Comparison of ENCODE assay signal across 17 cellular contexts in genomic region chr22:38098410-38099249, GRCh38. TPM values are rescaled to one million over a fixed set of nuclear protein-coding genes. Genes with fewer than 3 reads are reported as not detected.
DNase-seq lines count a peak whose midpoint lies in the region; ATAC-seq and TF ChIP-seq lines count a peak whose summit lies in the region.
"Had no signal": no experiment of that assay in that cellular context is flagged by ENCODE, and none has a peak within 500 bp of the region (broad histone marks: within the 10 kb centered on the region; RNA-seq: fewer than 3 reads in every experiment).

No MANE protein-coding gene starts in this region.

- H3K23ac ChIP-seq in trophoblast cell (ENCODE audit: low read length) = no peak overlapping the region

- no peak overlapping the region for H2AFZ ChIP-seq in trophoblast cell (ENCODE audit: insufficient read depth, low read length, poor library complexity)

- ATAC-seq in RWPE2 (ENCODE audit: low read depth) = no peak
- ATAC-seq in activated T-helper 17 cell treated with anti-CD3 and anti-CD28 coated beads, Interleukin-2, amount 50 U/mL, for 72 hours (replicated peaks) = no peak
- ATAC-seq in naive thymus-derived CD8-positive, alpha-beta T cell = no peak
- ATAC-seq: activated CD8-positive, alpha-beta memory T cell treated with anti-CD3 and anti-CD28 coated beads, Interleukin-2, amount 10 ng/mL, durations not matched to agents 7 days and 5 days; activated naive CD4-positive, alpha-beta T cell treated with anti-CD3 and anti-CD28 coated beads, Interleukin-2, amount 50 U/mL, for 72 hours had no signal

- H3K4me3 Mint-ChIP-seq in glutamatergic neuron (ENCODE audit: unreplicated experiment) = peak overlapping the region; percentile 71
- no peak overlapping the region for H3K4me3 Mint-ChIP-seq in activated T-helper 17 cell treated with anti-CD3 and anti-CD28 coated beads, Interleukin-2, amount 50 U/mL, for 72 hours
- no peak overlapping the region for H3K4me3 Mint-ChIP-seq in naive thymus-derived CD8-positive, alpha-beta T cell
- H3K4me3 Mint-ChIP-seq: activated CD8-positive, alpha-beta memory T cell treated with anti-CD3 and anti-CD28 coated beads, Interleukin-2, amount 10 ng/mL, durations not matched to agents 7 days and 5 days; dendritic cell treated with granulocyte-macrophage colony-stimulating factor and Interleukin-4, amounts not matched to agents 40 ng/mL and 50 ng/mL, for 4 days had no signal

- H4K91ac ChIP-seq in trophoblast cell (ENCODE audit: low read depth, low read length) = no peak overlapping the region

- H3K36me3 Mint-ChIP-seq in glutamatergic neuron (ENCODE audit: unreplicated experiment) = peaks cover 5% of the 10 kb centered on the region
- no peaks in the 10 kb centered on the region for H3K36me3 Mint-ChIP-seq in activated T-helper 17 cell treated with anti-CD3 and anti-CD28 coated beads, Interleukin-2, amount 50 U/mL, for 72 hours (ENCODE audit: low read depth)
- H3K36me3 Mint-ChIP-seq in naive thymus-derived CD8-positive, alpha-beta T cell = peaks cover 0 to 11% (median 6%) of the 10 kb centered on the region in 3 donors
- H3K36me3 Mint-ChIP-seq: activated CD8-positive, alpha-beta memory T cell treated with anti-CD3 and anti-CD28 coated beads, Interleukin-2, amount 10 ng/mL, durations not matched to agents 7 days and 5 days; activated naive CD4-positive, alpha-beta T cell treated with anti-CD3 and anti-CD28 coated beads, Interleukin-2, amount 50 U/mL, for 72 hours had no signal

- H2BK5ac ChIP-seq in trophoblast cell (ENCODE audit: low read depth, low read length, poor library complexity) = no peak overlapping the region

- H3K14ac ChIP-seq in trophoblast cell (ENCODE audit: low read length) = peak overlapping the region; percentile 12

- H3K27ac Mint-ChIP-seq in glutamatergic neuron (ENCODE audit: unreplicated experiment) = peak overlapping the region; percentile 79
- no peak overlapping the region for H3K27ac Mint-ChIP-seq in activated T-helper 17 cell treated with anti-CD3 and anti-CD28 coated beads, Interleukin-2, amount 50 U/mL, for 72 hours
- H3K27ac Mint-ChIP-seq in naive thymus-derived CD8-positive, alpha-beta T cell = no peak overlapping the region
- H3K27ac Mint-ChIP-seq: activated CD8-positive, alpha-beta memory T cell treated with anti-CD3 and anti-CD28 coated beads, Interleukin-2, amount 10 ng/mL, durations not matched to agents 7 days and 5 days; activated naive CD4-positive, alpha-beta T cell treated with anti-CD3 and anti-CD28 coated beads, Interleukin-2, amount 50 U/mL, for 72 hours; dendritic cell treated with granulocyte-macrophage colony-stimulating factor and Interleukin-4, amounts not matched to agents 40 ng/mL and 50 ng/mL, for 4 days had no signal

- H3K27ac ChIP-seq in RWPE2 (ENCODE audit: poor library complexity, severe bottlenecking) (no peak overlapping the region), trophoblast cell (ENCODE audit: low read depth, low read length) (no peak overlapping the region)
- H3K27ac ChIP-seq: C4-2B had no signal

- peaks cover 19% of the 10 kb centered on the region for H3K4me1 Mint-ChIP-seq in glutamatergic neuron (ENCODE audit: low read depth, unreplicated experiment)
- H3K4me1 Mint-ChIP-seq in activated T-helper 17 cell treated with anti-CD3 and anti-CD28 coated beads, Interleukin-2, amount 50 U/mL, for 72 hours = peaks cover 6% of the 10 kb centered on the region
- H3K4me1 Mint-ChIP-seq in naive thymus-derived CD8-positive, alpha-beta T cell = peaks cover 0 to 3% (median 1%) of the 10 kb centered on the region in 4 donors

- no peak overlapping the region for H4K8ac ChIP-seq in trophoblast cell (ENCODE audit: low read depth, low read length)

- no peak for TF ChIP-seq CTCF in RWPE2 (IDR thresholded peaks at IDR 0.05; ENCODE audit: poor library complexity, severe bottlenecking)
- no peak for TF ChIP-seq CTCF in glutamatergic neuron (IDR thresholded peaks at IDR 0.05; ENCODE audit: partially characterized antibody, unreplicated experiment)

- DNase-seq in EH (ENCODE audit: low read depth) = peak; percentile 76
- peak; percentile 44 for DNase-seq in RWPE2 (ENCODE audit: low spot score)
- no peak for DNase-seq in glutamatergic neuron
- no peak for DNase-seq in trophoblast cell
- DNase-seq in naive thymus-derived CD8-positive, alpha-beta T cell = no peak
- DNase-seq in LoVo (ENCODE audit: low spot score) = no peak
- DNase-seq in HK-2 (ENCODE audit: unreplicated experiment) = no peak
- DNase-seq: activated CD8-positive, alpha-beta memory T cell treated with anti-CD3 and anti-CD28 coated beads, Interleukin-2, amount 10 ng/mL, durations not matched to agents 7 days and 5 days; KBM-7; mammary epithelial cell; NCI-H146; stimulated activated naive CD8-positive, alpha-beta T cell treated with anti-CD3 and anti-CD28 coated beads, Interleukin-15, Interleukin-2, amounts not matched to agents 100 U/mL and 50 U/mL, for 24 hours had no signal

- H3K4me1 ChIP-seq in RWPE2 (ENCODE audit: insufficient read depth, poor library complexity, severe bottlenecking) = no peaks in the 10 kb centered on the region
- H3K4me1 ChIP-seq in trophoblast cell (ENCODE audit: control insufficient read depth in 1 of 2, insufficient read depth in 2 of 2, low read length in 2 of 2) = peaks cover 7 to 13% of the 10 kb centered on the region in 2 experiments

- no peak overlapping the region for H3K4me3 ChIP-seq in RWPE2 (ENCODE audit: severe bottlenecking)
- H3K4me3 ChIP-seq in trophoblast cell (ENCODE audit: low read depth, low read length) = no peak overlapping the region

- no peaks in the 10 kb centered on the region for H3K9me3 ChIP-seq in RWPE2 (ENCODE audit: severe bottlenecking)
- peaks cover 4% of the 10 kb centered on the region for H3K9me3 ChIP-seq in trophoblast cell (ENCODE audit: insufficient read depth, low read depth, low read length)

- no peak overlapping the region for H4K12ac ChIP-seq in trophoblast cell (ENCODE audit: low read depth, low read length)

- H3K4me2 ChIP-seq in trophoblast cell (ENCODE audit: low read length) = no peak overlapping the region

- peaks cover 3% of the 10 kb centered on the region for H3K9me3 Mint-ChIP-seq in glutamatergic neuron (ENCODE audit: unreplicated experiment)
- no peaks in the 10 kb centered on the region for H3K9me3 Mint-ChIP-seq in activated T-helper 17 cell treated with anti-CD3 and anti-CD28 coated beads, Interleukin-2, amount 50 U/mL, for 72 hours
- H3K9me3 Mint-ChIP-seq in naive thymus-derived CD8-positive, alpha-beta T cell = no peaks in the 10 kb centered on the region
- H3K9me3 Mint-ChIP-seq: activated naive CD4-positive, alpha-beta T cell treated with anti-CD3 and anti-CD28 coated beads, Interleukin-2, amount 50 U/mL, for 72 hours; dendritic cell treated with granulocyte-macrophage colony-stimulating factor and Interleukin-4, amounts not matched to agents 40 ng/mL and 50 ng/mL, for 4 days had no signal

- peaks cover 16% of the 10 kb centered on the region for H3K27me3 Mint-ChIP-seq in glutamatergic neuron (ENCODE audit: unreplicated experiment)
- H3K27me3 Mint-ChIP-seq in activated T-helper 17 cell treated with anti-CD3 and anti-CD28 coated beads, Interleukin-2, amount 50 U/mL, for 72 hours = no peaks in the 10 kb centered on the region
- no peaks in the 10 kb centered on the region for H3K27me3 Mint-ChIP-seq in naive thymus-derived CD8-positive, alpha-beta T cell
- H3K27me3 Mint-ChIP-seq: activated CD8-positive, alpha-beta memory T cell treated with anti-CD3 and anti-CD28 coated beads, Interleukin-2, amount 10 ng/mL, durations not matched to agents 7 days and 5 days had no signal

- no peak overlapping the region for H3K4ac ChIP-seq in trophoblast cell (ENCODE audit: low read depth, low read length)

- H3K79me1 ChIP-seq in trophoblast cell (ENCODE audit: low read length) = no peaks in the 10 kb centered on the region

- POLR2A ChIA-PET in naive thymus-derived CD8-positive, alpha-beta T cell (lab: Charles Lee) = no interaction called here

- no CpG with 5 or more reads among the region's 9 CpGs for WGBS in trophoblast cell (ENCODE audit: extremely low coverage, insufficient coverage, insufficient read length)

- H3K9ac ChIP-seq in trophoblast cell (ENCODE audit: low read length) = no peak overlapping the region

- H3K18ac ChIP-seq in trophoblast cell (ENCODE audit: low read length) = no peak overlapping the region

- H3K79me2 ChIP-seq in trophoblast cell (ENCODE audit: control insufficient read depth, insufficient read depth, low read length, poor library complexity) = no peaks in the 10 kb centered on the region

- no peak overlapping the region for H2BK12ac ChIP-seq in trophoblast cell (ENCODE audit: low read length)

- H3K27me3 ChIP-seq in RWPE2 (ENCODE audit: insufficient read depth, poor library complexity, severe bottlenecking) (no peaks in the 10 kb centered on the region), trophoblast cell (ENCODE audit: insufficient read depth, low read length) (no peaks in the 10 kb centered on the region)

- no peaks in the 10 kb centered on the region for H3K36me3 ChIP-seq in RWPE2 (ENCODE audit: low read depth)
- no peaks in the 10 kb centered on the region for H3K36me3 ChIP-seq in trophoblast cell (ENCODE audit: control insufficient read depth in 1 of 2, insufficient read depth in 2 of 2, low read length in 2 of 2)

- H2BK120ac ChIP-seq in trophoblast cell (ENCODE audit: insufficient read depth, low read length, poor library complexity) = no peak overlapping the region

- H2AK5ac ChIP-seq in trophoblast cell (ENCODE audit: low read length) = peak overlapping the region; percentile 14

RNA-seq across cellular contexts. Expression of gene BAIAP2L2, which starts 11.9 kb away (rescaled TPM):
- 28.6 TPM for total RNA-seq in glutamatergic neuron (ENCODE audit: unreplicated experiment)
- polyA plus RNA-seq in trophoblast cell (2013) = 0.27 and 0.35 TPM in 2 replicates
- total RNA-seq in activated T-helper 17 cell treated with anti-CD3 and anti-CD28 coated beads, Interleukin-2, amount 50 U/mL, for 72 hours = 1 to 10 TPM in 1 of 2 donors, under 1 TPM in 1; 0.84 to 2.1 TPM
- 1 to 10 TPM; 2.2 to 2.7 TPM for total RNA-seq in naive thymus-derived CD8-positive, alpha-beta T cell
- polyA plus RNA-seq in naive thymus-derived CD8-positive, alpha-beta T cell = not detected

RNA-seq across cellular contexts. Expression of gene SLC16A8, which starts 14.6 kb away (rescaled TPM):
- total RNA-seq in glutamatergic neuron (ENCODE audit: unreplicated experiment) = not detected
- 0.22 TPM in 1 of 2 replicates, not detected in the other for polyA plus RNA-seq in trophoblast cell (2013)
- total RNA-seq in activated T-helper 17 cell treated with anti-CD3 and anti-CD28 coated beads, Interleukin-2, amount 50 U/mL, for 72 hours = not detected
- total RNA-seq in naive thymus-derived CD8-positive, alpha-beta T cell = not detected
- polyA plus RNA-seq in naive thymus-derived CD8-positive, alpha-beta T cell = not detected
- total RNA-seq: activated CD8-positive, alpha-beta memory T cell treated with anti-CD3 and anti-CD28 coated beads, Interleukin-2, amount 10 ng/mL, durations not matched to agents 7 days and 5 days; mammary epithelial cell; SK-MEL-5 had no signal
- polyA plus RNA-seq: mammary epithelial cell had no signal

RNA-seq across cellular contexts. Expression of gene PICK1, which starts 41.4 kb away (rescaled TPM):
- total RNA-seq in glutamatergic neuron (ENCODE audit: unreplicated experiment) = 44.8 TPM
- 13.7 TPM in 2 replicates for polyA plus RNA-seq in trophoblast cell (2013)
- total RNA-seq in activated T-helper 17 cell treated with anti-CD3 and anti-CD28 coated beads, Interleukin-2, amount 50 U/mL, for 72 hours = 10 to 100 TPM; 15.2 to 23.2 TPM
- 10 to 100 TPM; 24.1 to 28.8 TPM for total RNA-seq in naive thymus-derived CD8-positive, alpha-beta T cell
- 1 to 10 TPM; 4.5 to 7.7 (median 6.6) TPM for polyA plus RNA-seq in naive thymus-derived CD8-positive, alpha-beta T cell

Comparison
In these comparisons a context has a peak if more than half of its experiments do, and no peak if none do; other contexts are left out.
1. DNase-seq: peak in EH (single experiment) and RWPE2 (single experiment); none in glutamatergic neuron (single experiment), trophoblast cell (0 of 2), naive thymus-derived CD8-positive, alpha-beta T cell (0 of 10), LoVo (single experiment) and HK-2 (single experiment).